In genomic region chr15:88262064-88262463, GRCh38 we compare ENCODE assay signal across 19 cellular contexts. TPM values are rescaled to one million over a fixed set of nuclear protein-coding genes. Genes with fewer than 3 reads are reported as not detected.
DNase-seq lines count a peak whose midpoint lies in the region; ATAC-seq and TF ChIP-seq lines count a peak whose summit lies in the region.
"Had no signal": no experiment of that assay in that cellular context is flagged by ENCODE, and none has a peak within 500 bp of the region (broad histone marks: within the 10 kb centered on the region; RNA-seq: fewer than 3 reads in every experiment).

No MANE protein-coding gene starts in this region.

- H3K27me3 ChIP-seq in MG63: peaks cover 9% of the 10 kb centered on the region
- peaks cover 55% of the 10 kb centered on the region for H3K27me3 ChIP-seq in HAP-1 (ENCODE audit: low read depth)
- H3K27me3 ChIP-seq in WERI-Rb-1 (ENCODE audit: insufficient read depth, low read depth, severe bottlenecking): peaks cover 47% of the 10 kb centered on the region

- no peak for ATAC-seq in GM21786 (IDR thresholded peaks at IDR 0.05; ENCODE audit: unreplicated experiment)
- ATAC-seq: GM12878 had no signal

- no peak overlapping the region for H3K27ac ChIP-seq in WERI-Rb-1
- H3K27ac ChIP-seq: C4-2B, Peyer's patch had no signal

- H3K36me3 ChIP-seq in MG63 (no peaks in the 10 kb centered on the region), HAP-1 (replicated peaks) (no peaks in the 10 kb centered on the region), WERI-Rb-1 (no peaks in the 10 kb centered on the region)
- H3K36me3 ChIP-seq: Peyer's patch had no signal

- intact Hi-C loops in posterior vena cava (cut with DNase I): loop anchor here in 1 of 2 donors (5.0 kb wide), 1 partner anchor 710 kb away; no protein-coding TSS in a partner anchor

- in situ Hi-C loops in HAP-1 (cut with MboI; ENCODE audit: low sequenced_read_pairs): no loop called here

- H3K4me3 ChIP-seq in MG63 (no peak overlapping the region), HAP-1 (no peak overlapping the region), WERI-Rb-1 (ENCODE audit: low read depth, low read length) (no peak overlapping the region)
- H3K4me3 ChIP-seq: GM12878, Peyer's patch had no signal

- H3K9me3 ChIP-seq in MG63 (no peaks in the 10 kb centered on the region), HAP-1 (peaks cover 2% of the 10 kb centered on the region; the same call in 1 of the 2 replicates), WERI-Rb-1 (ENCODE audit: severe bottlenecking) (no peaks in the 10 kb centered on the region)
- H3K9me3 ChIP-seq: Peyer's patch had no signal

- no peak for TF ChIP-seq CTCF in WERI-Rb-1 (IDR thresholded peaks at IDR 0.05; ENCODE audit: low read depth, low read length)

- DNase-seq in EL: peak; percentile 52
- DNase-seq in MG63: peak; percentile 19
- DNase-seq in glomerular visceral epithelial cell (ENCODE audit: extremely low spot score): peak; percentile 24
- DNase-seq in posterior vena cava (ENCODE audit: low spot score): peak; percentile 47
- no peak for DNase-seq in HAP-1 (ENCODE audit: low spot score in 2 of 2)
- no peak for DNase-seq in WERI-Rb-1
- DNase-seq: H7, NCI-H1417, NCI-H1694 treated with DMSO at 0.1 percent for 48 hours, NCI-H446, NCI-H526, Peyer's patch, Right ventricle myocardium superior had no signal

- no peaks in the 10 kb centered on the region for H3K4me1 ChIP-seq in HAP-1

RNA-seq across cellular contexts. Expression of gene NTRK3, which starts 5.5 kb away (rescaled TPM):
- total RNA-seq in MG63 (2014; rRNA removed; shearing (Covaris generic); ENCODE audit: low replicate concordance): 4.0 TPM in 1 of 2 replicates, not detected in the other
- total RNA-seq in posterior vena cava: 10 to 100 TPM; 34.3 to 94.1 TPM
- total RNA-seq: A172, GM12878, MCF 10A, SK-MEL-5 had no signal

Comparison
In these comparisons a context has a peak if more than half of its experiments do, and no peak if none do; other contexts are left out.
1. DNase-seq: peak in EL (single experiment), MG63 (single experiment), glomerular visceral epithelial cell (single experiment) and posterior vena cava (single experiment); none in HAP-1 (0 of 2) and WERI-Rb-1 (single experiment).